ENCODE assay signal across 6 cellular contexts in the genomic region with DNA sequence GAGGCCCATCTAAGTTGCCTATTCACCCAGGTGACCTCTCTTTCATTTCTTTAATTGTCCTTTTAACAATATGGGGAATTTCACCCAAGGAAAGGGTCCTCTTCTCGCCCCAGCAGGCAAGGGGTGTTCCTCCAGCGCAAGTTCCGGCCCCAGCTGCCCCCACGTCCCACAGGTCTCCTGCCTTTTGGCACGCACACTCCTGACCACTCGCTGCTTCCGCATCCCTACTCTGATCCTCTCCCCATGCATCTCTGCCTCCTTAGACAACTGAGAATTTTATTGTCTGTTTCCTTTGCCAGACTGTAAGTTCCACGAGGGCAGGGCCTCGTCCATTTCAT.
DNase-seq lines count a peak whose midpoint lies in the region; ATAC-seq and TF ChIP-seq lines count a peak whose summit lies in the region.

No MANE protein-coding gene starts in this region.

- no peak for TF ChIP-seq CTCF in fibroblast of pulmonary artery (IDR thresholded peaks at IDR 0.05; ENCODE audit: low read length, missing control alignments)

- peak; percentile 49 for DNase-seq in NCI-H82 (lab: John Stamatoyannopoulos, UW)
- DNase-seq in NCI-H82 treated with DMSO at 0.1 percent for 48 hours (lab: John Stamatoyannopoulos, UW; ENCODE audit: unreplicated experiment), result no peak
- no peak for DNase-seq in fibroblast of pulmonary artery (ENCODE audit: low read depth)
- peak in 10 of 49 donors; percentile 2 to 37 (median 20) for DNase-seq in substantia nigra (lab: John Stamatoyannopoulos, UW)
- DNase-seq in OCI-M2 (lab: John Stamatoyannopoulos, UW; ENCODE audit: unreplicated experiment), result no peak

- no peak for ATAC-seq in HG02938 (IDR thresholded peaks at IDR 0.05; ENCODE audit: unreplicated experiment)

- peak overlapping the region; percentile 90 for H3K27ac ChIP-seq in substantia nigra (ENCODE audit: low read depth, low read length, poor library complexity, severe bottlenecking)

- peak overlapping the region; percentile 96 for H3K4me3 ChIP-seq in fibroblast of pulmonary artery (replicated peaks; ENCODE audit: low read depth, low read length)
